In genomic region chr2:130182826-130183499, GRCh38 we compare ENCODE assay signal across 9 cellular contexts. TPM values are rescaled to one million over a fixed set of nuclear protein-coding genes. Genes with fewer than 3 reads are reported as not detected.
DNase-seq lines count a peak whose midpoint lies in the region; TF ChIP-seq lines count a peak whose summit lies in the region.
"Not testable (repeated sequence)": the region's sequence is repeated elsewhere in the genome, so short reads cannot be mapped to it uniquely, and the experiment has no call there.
"Had no signal": no experiment of that assay in that cellular context is flagged by ENCODE, and none has a peak within 500 bp of the region (broad histone marks: within the 10 kb centered on the region; RNA-seq: fewer than 3 reads in every experiment).

No MANE protein-coding gene starts in this region.

- POLR2A ChIA-PET in activated CD4-positive, alpha-beta memory T cell treated with anti-CD3 and anti-CD28 coated beads, Interleukin-2, amount 10 ng/mL, durations not matched to agents 7 days and 5 days (lab: Charles Lee), result interaction anchor here (0.7 to 5.0 kb wide), 3 partner anchors 10 to 190 kb away, joined by 4 to 58 read pairs (median 10); partner anchors contain the start of gene IMP4

- not testable (repeated sequence) for H3K79me1 ChIP-seq in neuronal stem cell (ENCODE audit: low read depth, low read length)

- H3K4me3 Mint-ChIP-seq in activated CD4-positive, alpha-beta memory T cell treated with anti-CD3 and anti-CD28 coated beads, Interleukin-2, amount 10 ng/mL, durations not matched to agents 7 days and 5 days, result peak overlapping the region; percentile 77
- H3K4me3 Mint-ChIP-seq in chondrocyte (ENCODE audit: unreplicated experiment) (peak overlapping the region; percentile 78), type B pancreatic cell (peak overlapping the region; percentile 87)

- H3K18ac ChIP-seq in neuronal stem cell (ENCODE audit: low read length), result peak overlapping the region; percentile 91

- peak overlapping the region; percentile 60 for H3K9ac ChIP-seq in neuronal stem cell (ENCODE audit: low read depth, low read length, poor library complexity)

- H2BK120ac ChIP-seq in neuronal stem cell (ENCODE audit: low read depth, low read length), result not testable (repeated sequence)

- WGBS in neuronal stem cell (ENCODE audit: extremely low coverage in 2 of 2, insufficient read length in 2 of 2, insufficient replicate concordance in 1 of 2), 2 donors, result no CpG with 5 or more reads among the region's 23 CpGs

- peaks cover 6 to 27% of the 10 kb centered on the region in 2 donors for H3K36me3 ChIP-seq in neuronal stem cell (replicated peaks in 1 of 2; ENCODE audit: control insufficient read depth in 2 of 2, insufficient read depth in 2 of 2, low read length in 2 of 2)

- not testable (repeated sequence) for H3K27me3 ChIP-seq in neuronal stem cell (ENCODE audit: control insufficient read depth in 3 of 3, insufficient read depth in 3 of 3, low read depth in 1 of 3, low read length in 3 of 3)

- H2BK12ac ChIP-seq in neuronal stem cell (ENCODE audit: low read length), result not testable (repeated sequence)

- peak overlapping the region; percentile 77 for H2AFZ ChIP-seq in neuronal stem cell (ENCODE audit: low read length)

- CTCF ChIA-PET in activated CD4-positive, alpha-beta memory T cell treated with anti-CD3 and anti-CD28 coated beads, Interleukin-2, amount 10 ng/mL, durations not matched to agents 7 days and 5 days (lab: Charles Lee), result interaction anchor here (2.6 kb wide), 1 partner anchor 159 kb away, joined by 23 read pairs; the partner anchor contains the start of gene IMP4

- TF ChIP-seq CTCF in HFF-Myc (IDR thresholded peaks at IDR 0.05; ENCODE audit: low read depth, low read length, missing control alignments); chondrocyte (IDR thresholded peaks at IDR 0.05); type B pancreatic cell (conservative IDR thresholded peaks at IDR 0.05): not testable (repeated sequence)

- H3K14ac ChIP-seq in neuronal stem cell (ENCODE audit: low read length), result not testable (repeated sequence)

- H3K4me1 ChIP-seq in neuronal stem cell (ENCODE audit: control insufficient read depth in 2 of 2, insufficient read depth in 1 of 2, low read depth in 1 of 2, low read length in 2 of 2), result peaks cover 17 to 19% of the 10 kb centered on the region in 2 donors

- not testable (repeated sequence) for H3K27me3 Mint-ChIP-seq in activated CD4-positive, alpha-beta memory T cell treated with anti-CD3 and anti-CD28 coated beads, Interleukin-2, amount 10 ng/mL, durations not matched to agents 7 days and 5 days; chondrocyte (ENCODE audit: low read depth); type B pancreatic cell

- H3K27ac ChIP-seq in neuronal stem cell (replicated peaks; ENCODE audit: low read length), result peak overlapping the region; percentile 79

- not testable (repeated sequence) for DNase-seq in HFF-Myc (ENCODE audit: extremely low read depth, low read depth); activated CD4-positive, alpha-beta memory T cell treated with anti-CD3 and anti-CD28 coated beads, Interleukin-2, amount 10 ng/mL, durations not matched to agents 7 days and 5 days; neuronal stem cell (ENCODE audit: low spot score); type B pancreatic cell (ENCODE audit: extremely low spot score, unreplicated experiment)
- DNase-seq in NCI-H510A treated with DMSO at 0.1 percent for 48 hours (lab: John Stamatoyannopoulos, UW) (peak; percentile 0), chondrocyte (ENCODE audit: low spot score) (peak; percentile 50)

- H4K8ac ChIP-seq in neuronal stem cell (ENCODE audit: low read depth, low read length), result not testable (repeated sequence)

- peak overlapping the region; percentile 56 for H3K4me2 ChIP-seq in neuronal stem cell (ENCODE audit: insufficient read depth, low read length, poor library complexity, severe bottlenecking)

- H3K36me3 Mint-ChIP-seq in activated CD4-positive, alpha-beta memory T cell treated with anti-CD3 and anti-CD28 coated beads, Interleukin-2, amount 10 ng/mL, durations not matched to agents 7 days and 5 days (ENCODE audit: low read depth), result peaks cover 14% of the 10 kb centered on the region
- H3K36me3 Mint-ChIP-seq in chondrocyte (ENCODE audit: low read depth); type B pancreatic cell: not testable (repeated sequence)

- peaks cover 39% of the 10 kb centered on the region for H3K4me1 Mint-ChIP-seq in activated CD4-positive, alpha-beta memory T cell treated with anti-CD3 and anti-CD28 coated beads, Interleukin-2, amount 10 ng/mL, durations not matched to agents 7 days and 5 days
- H3K4me1 Mint-ChIP-seq in chondrocyte (ENCODE audit: low read depth), result peaks cover 30% of the 10 kb centered on the region
- H3K4me1 Mint-ChIP-seq in type B pancreatic cell (ENCODE audit: unreplicated experiment), result not testable (repeated sequence)

- H3K9me3 Mint-ChIP-seq in activated CD4-positive, alpha-beta memory T cell treated with anti-CD3 and anti-CD28 coated beads, Interleukin-2, amount 10 ng/mL, durations not matched to agents 7 days and 5 days; chondrocyte (ENCODE audit: low read depth); type B pancreatic cell: not testable (repeated sequence)

- peak overlapping the region; percentile 53 for H2BK5ac ChIP-seq in neuronal stem cell (ENCODE audit: low read length)

- H2AK5ac ChIP-seq in neuronal stem cell (ENCODE audit: low read depth, low read length), result not testable (repeated sequence)

- peak overlapping the region; percentile 71 for H3K27ac Mint-ChIP-seq in activated CD4-positive, alpha-beta memory T cell treated with anti-CD3 and anti-CD28 coated beads, Interleukin-2, amount 10 ng/mL, durations not matched to agents 7 days and 5 days
- peak overlapping the region; percentile 79 for H3K27ac Mint-ChIP-seq in chondrocyte (ENCODE audit: unreplicated experiment)
- H3K27ac Mint-ChIP-seq in type B pancreatic cell, result not testable (repeated sequence)

- H2BK15ac ChIP-seq in neuronal stem cell (ENCODE audit: low read length), result not testable (repeated sequence)

- H4K91ac ChIP-seq in neuronal stem cell (ENCODE audit: low read depth, low read length, poor library complexity), result not testable (repeated sequence)

- H3K9me3 ChIP-seq in neuronal stem cell (replicated peaks in 1 of 2; ENCODE audit: control insufficient read depth in 2 of 2, insufficient read depth in 1 of 2, low read depth in 1 of 2, low read length in 2 of 2), result not testable (repeated sequence)

- not testable (repeated sequence) for H3K23ac ChIP-seq in neuronal stem cell (ENCODE audit: low read depth, low read length, poor library complexity)

- peak overlapping the region; percentile 60 for H3K4me3 ChIP-seq in GM08714 (ENCODE audit: low read length)
- peak overlapping the region; percentile 88 for H3K4me3 ChIP-seq in HFF-Myc (replicated peaks; ENCODE audit: low read depth, low read length)
- peak overlapping the region; percentile 30 for H3K4me3 ChIP-seq in iPS-11a (ENCODE audit: low read depth, low read length)
- peak overlapping the region; percentile 54 to 70 for H3K4me3 ChIP-seq in neuronal stem cell (ENCODE audit: low read length in 2 of 2)

- not testable (repeated sequence) for H3K4ac ChIP-seq in neuronal stem cell (ENCODE audit: low read length)

RNA-seq across cellular contexts. Expression of gene MZT2B, which starts 0.9 kb away (rescaled TPM):
- total RNA-seq in activated CD4-positive, alpha-beta memory T cell treated with anti-CD3 and anti-CD28 coated beads, Interleukin-2, amount 10 ng/mL, durations not matched to agents 7 days and 5 days, result 100 to 1,000 TPM; 414 to 422 TPM
- total RNA-seq in chondrocyte, result 255 to 269 TPM (median 260 TPM) in 3 replicates
- 325 TPM for polyA plus RNA-seq in neuronal stem cell (2013, experiment 1 of 2)
- polyA plus RNA-seq in neuronal stem cell (2013, experiment 2 of 2), result 326 TPM
- 164 and 224 TPM in 2 replicates for total RNA-seq in type B pancreatic cell (ENCODE audit: low replicate concordance)

RNA-seq across cellular contexts. Expression of gene SMPD4, which starts 1.6 kb away (rescaled TPM):
- 10 to 100 TPM; 56.5 to 58.2 TPM for total RNA-seq in activated CD4-positive, alpha-beta memory T cell treated with anti-CD3 and anti-CD28 coated beads, Interleukin-2, amount 10 ng/mL, durations not matched to agents 7 days and 5 days
- total RNA-seq in chondrocyte (50.7 to 67.1 TPM (median 58.3 TPM) in 3 replicates), type B pancreatic cell (ENCODE audit: low replicate concordance) (77.0 and 79.6 TPM in 2 replicates)
- polyA plus RNA-seq in neuronal stem cell (2013, experiment 1 of 2), result 38.8 TPM
- polyA plus RNA-seq in neuronal stem cell (2013, experiment 2 of 2), result 36.9 TPM

RNA-seq across cellular contexts. Expression of gene TUBA3E, which starts 15.3 kb away (rescaled TPM):
- not detected for total RNA-seq in activated CD4-positive, alpha-beta memory T cell treated with anti-CD3 and anti-CD28 coated beads, Interleukin-2, amount 10 ng/mL, durations not matched to agents 7 days and 5 days
- total RNA-seq in chondrocyte (not detected in 3 replicates), type B pancreatic cell (ENCODE audit: low replicate concordance) (not detected in 2 replicates)
- not detected for polyA plus RNA-seq in neuronal stem cell (2013, experiment 1 of 2)
- not detected for polyA plus RNA-seq in neuronal stem cell (2013, experiment 2 of 2)

RNA-seq across cellular contexts. Expression of gene CCDC74B, which starts 38.1 kb away (rescaled TPM):
- total RNA-seq in activated CD4-positive, alpha-beta memory T cell treated with anti-CD3 and anti-CD28 coated beads, Interleukin-2, amount 10 ng/mL, durations not matched to agents 7 days and 5 days, result 1 to 10 TPM in 1 of 2 experiments, under 1 TPM in 1; 0.88 to 1.6 TPM
- 1.0 to 3.0 TPM (median 1.2 TPM) in 3 replicates for total RNA-seq in chondrocyte
- 18.9 TPM for polyA plus RNA-seq in neuronal stem cell (2013, experiment 1 of 2)
- polyA plus RNA-seq in neuronal stem cell (2013, experiment 2 of 2), result 17.9 TPM
- 10.3 and 15.4 TPM in 2 replicates for total RNA-seq in type B pancreatic cell (ENCODE audit: low replicate concordance)

RNA-seq across cellular contexts. Expression of gene POTEF, which starts 53.9 kb away (rescaled TPM):
- not detected for total RNA-seq in activated CD4-positive, alpha-beta memory T cell treated with anti-CD3 and anti-CD28 coated beads, Interleukin-2, amount 10 ng/mL, durations not matched to agents 7 days and 5 days
- 8.4 TPM in 2 of 3 replicates, not detected in the other for total RNA-seq in chondrocyte
- polyA plus RNA-seq in neuronal stem cell (2013, experiment 1 of 2), result 0.03 TPM
- 0.10 TPM for polyA plus RNA-seq in neuronal stem cell (2013, experiment 2 of 2)
- 14.2 and 25.0 TPM in 2 replicates for total RNA-seq in type B pancreatic cell (ENCODE audit: low replicate concordance)
- polyA plus RNA-seq: small intestine had no signal

Comparison
In these comparisons a context has a peak if more than half of its experiments do, and no peak if none do; other contexts are left out.
1. H3K4me3 ChIP-seq: peak in every context shown above with its lines; median percentile 88 in HFF-Myc; 62 in neuronal stem cell; 60 in GM08714; 30 in iPS-11a.